33 cellular contexts compared by ENCODE assay signal in the genomic region with DNA sequence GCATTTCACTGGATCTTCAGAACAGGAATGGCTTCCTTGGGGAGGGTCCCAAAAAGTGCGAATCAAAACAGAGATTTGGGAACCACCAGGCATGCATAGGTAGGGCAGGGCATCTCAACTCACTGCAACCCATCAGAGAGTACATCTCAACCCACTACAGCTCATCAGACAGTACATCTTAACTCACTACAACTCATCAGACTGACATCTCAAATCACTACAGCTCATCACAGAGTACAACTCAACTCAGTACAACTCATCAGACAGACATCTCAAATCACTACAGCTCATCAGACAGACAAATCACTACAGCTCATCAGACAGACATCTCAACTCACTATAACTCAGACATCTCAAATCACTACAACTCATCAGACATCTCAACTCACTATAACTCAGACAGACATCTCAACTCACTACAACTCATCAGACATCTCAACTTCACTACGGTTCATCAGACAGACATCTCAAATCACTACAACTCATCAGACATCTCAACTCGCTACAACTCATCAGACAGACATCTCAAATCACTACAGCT. TPM values are rescaled to one million over a fixed set of nuclear protein-coding genes. Genes with fewer than 3 reads are reported as not detected.
"Had no signal": no experiment of that assay in that cellular context is flagged by ENCODE, and none has a peak within 500 bp of the region (broad histone marks: within the 10 kb centered on the region; RNA-seq: fewer than 3 reads in every experiment).

No MANE protein-coding gene starts in this region.

- H3K27me3 ChIP-seq: adrenal gland, ascending aorta, brain microvascular endothelial cell, left lung, neutrophil, ovary, sigmoid colon, stomach, thyroid gland had no signal

- FAIRE-seq: endothelial cell of umbilical vein, small intestine had no signal

- H3K4me1 ChIP-seq: adrenal gland, ascending aorta, heart left ventricle, left lung, lower lobe of right lung, stomach, thyroid gland had no signal

- H3K9me3 ChIP-seq: adrenal gland, ascending aorta, left lung, lower lobe of right lung, neutrophil, ovary, sigmoid colon, thyroid gland had no signal

- H3K36me3 ChIP-seq: adrenal gland, ascending aorta, brain microvascular endothelial cell, heart left ventricle, left lung, lower lobe of right lung, neutrophil, ovary, sigmoid colon, stomach, thyroid gland had no signal

- DNase-seq: activated CD4-positive, alpha-beta T cell treated with anti-CD3 and anti-CD28 coated beads for 36 hours; activated CD8-positive, alpha-beta memory T cell treated with anti-CD3 and anti-CD28 coated beads, Interleukin-2, amount 10 ng/mL, durations not matched to agents 7 days and 5 days; activated CD8-positive, alpha-beta T cell treated with anti-CD3 and anti-CD28 coated beads, Interleukin-2, amount 10 ng/mL, durations not matched to agents 7 days and 5 days; activated effector memory CD4-positive, alpha-beta T cell treated with anti-CD3 and anti-CD28 coated beads, Interleukin-2, amount 50 U/mL, for 16 hours; activated naive CD4-positive, alpha-beta T cell treated with anti-CD3 and anti-CD28 coated beads for 36 hours; activated naive CD8-positive, alpha-beta T cell treated with anti-CD3 and anti-CD28 coated beads for 36 hours; adrenal gland; brain microvascular endothelial cell; caudate nucleus; cortex of kidney; effector memory CD8-positive, alpha-beta T cell; foreskin fibroblast; heart left ventricle; kidney glomerular epithelial cell; left lung; lower lobe of right lung; mesenchymal stem cell; natural killer cell; ovary; sigmoid colon; small intestine; stimulated activated CD4-positive, alpha-beta T cell treated with anti-CD3 and anti-CD28 coated beads, Interleukin-4, amount 100 ng/mL, for 24 hours; stimulated activated naive B cell treated with anti-CD40 and anti-IgM and Interleukin-4, amounts not matched to agents 10 μg/mL and 1 μg/mL and 100 μg/mL, for 72 hours; stomach; thyroid gland had no signal

- ATAC-seq: activated CD4-positive, alpha-beta T cell treated with anti-CD3 and anti-CD28 coated beads for 36 hours; activated CD8-positive, alpha-beta memory T cell treated with anti-CD3 and anti-CD28 coated beads, Interleukin-2, amount 10 ng/mL, durations not matched to agents 7 days and 5 days; activated CD8-positive, alpha-beta T cell treated with anti-CD3 and anti-CD28 coated beads, Interleukin-2, amount 10 ng/mL, durations not matched to agents 7 days and 5 days; effector memory CD8-positive, alpha-beta T cell; esophagus mucosa; heart left ventricle; left lung; lower lobe of right lung; natural killer cell; stimulated activated naive B cell treated with anti-CD40 and anti-IgM and Interleukin-4, amounts not matched to agents 10 μg/mL and 1 μg/mL and 100 μg/mL, for 72 hours; WTC11 had no signal

- H3K27ac ChIP-seq: adrenal gland, ascending aorta, brain microvascular endothelial cell, heart left ventricle, left lung, lower lobe of right lung, neutrophil, ovary, sigmoid colon, stomach, thyroid gland had no signal

- H3K4me3 ChIP-seq: adrenal gland, ascending aorta, heart left ventricle, left lung, lower lobe of right lung, ovary, sigmoid colon, stomach, thyroid gland had no signal

RNA-seq across cellular contexts. Expression of a gene that starts 47.5 kb away (rescaled TPM):
- total RNA-seq: activated CD4-positive, alpha-beta T cell treated with anti-CD3 and anti-CD28 coated beads for 36 hours; activated CD8-positive, alpha-beta memory T cell treated with anti-CD3 and anti-CD28 coated beads, Interleukin-2, amount 10 ng/mL, durations not matched to agents 7 days and 5 days; activated CD8-positive, alpha-beta T cell treated with anti-CD3 and anti-CD28 coated beads, Interleukin-2, amount 10 ng/mL, durations not matched to agents 7 days and 5 days; activated naive CD4-positive, alpha-beta T cell treated with anti-CD3 and anti-CD28 coated beads for 36 hours; activated naive CD8-positive, alpha-beta T cell treated with anti-CD3 and anti-CD28 coated beads for 36 hours; ascending aorta; chondrocyte; heart left ventricle; mononuclear cell; natural killer cell; T-helper 1 cell treated with Interleukin-12 subunit alpha and Interleukin-12 subunit beta and Interleukin-4 antibody, amounts not matched to agents 30 ng/mL and 1 ng/mL, for 36 hours had no signal
- polyA plus RNA-seq: heart left ventricle, small intestine had no signal
